15 cellular contexts compared by ENCODE assay signal in genomic region chr5:76801803-76802195, GRCh38. TPM values are rescaled to one million over a fixed set of nuclear protein-coding genes. Genes with fewer than 3 reads are reported as not detected.
DNase-seq lines count a peak whose midpoint lies in the region; FAIRE-seq and TF ChIP-seq lines count a peak whose summit lies in the region.
"Had no signal": no experiment of that assay in that cellular context is flagged by ENCODE, and none has a peak within 500 bp of the region (broad histone marks: within the 10 kb centered on the region; RNA-seq: fewer than 3 reads in every experiment).

No MANE protein-coding gene starts in this region.

- peaks cover 18% of the 10 kb centered on the region for H3K4me1 Mint-ChIP-seq in Caco-2 (ENCODE audit: low read depth, unreplicated experiment)
- peaks cover 36% of the 10 kb centered on the region for H3K4me1 Mint-ChIP-seq in astrocyte (ENCODE audit: low read depth, unreplicated experiment)

- no peaks in the 10 kb centered on the region for H3K9me1 ChIP-seq in keratinocyte (ENCODE audit: control insufficient read depth, extremely low read depth, insufficient read depth, low read length)

- intact Hi-C loops in Caco-2 (cut with micrococcal nuclease; ENCODE audit: unreplicated experiment): no loop called here

- no peak for FAIRE-seq in astrocyte (lab: Jason Lieb, UNC)
- FAIRE-seq in keratinocyte (lab: Jason Lieb, UNC): no peak
- FAIRE-seq in RCC 7860 (lab: Jason Lieb, UNC): no peak

- H3K27ac ChIP-seq in astrocyte (ENCODE audit: low read depth, low read length): peak overlapping the region; percentile 82
- no peak overlapping the region for H3K27ac ChIP-seq in keratinocyte (ENCODE audit: control insufficient read depth, insufficient read depth, low read length)
- H3K27ac ChIP-seq: SJCRH30 had no signal

- no peak overlapping the region for H3K4me3 Mint-ChIP-seq in Caco-2 (ENCODE audit: unreplicated experiment)
- peak overlapping the region; percentile 48 for H3K4me3 Mint-ChIP-seq in astrocyte (ENCODE audit: unreplicated experiment)
- H3K4me3 Mint-ChIP-seq: CD8-positive, alpha-beta T cell had no signal

- H3K27me3 Mint-ChIP-seq in Caco-2 (ENCODE audit: insufficient read depth, unreplicated experiment): no peaks in the 10 kb centered on the region
- H3K27me3 Mint-ChIP-seq in astrocyte (ENCODE audit: low read depth, unreplicated experiment): no peaks in the 10 kb centered on the region

- POLR2A ChIA-PET in Caco-2 (lab: Charles Lee): no interaction called here

- H4K20me1 ChIP-seq in astrocyte (ENCODE audit: insufficient read depth, low read length) (no peaks in the 10 kb centered on the region), keratinocyte (ENCODE audit: control insufficient read depth, extremely low read depth, insufficient read depth, low read length) (no peaks in the 10 kb centered on the region)

- TF ChIP-seq CTCF in Caco-2 (IDR thresholded peaks at IDR 0.05; ENCODE audit: insufficient read depth in 1 of 2, low read depth in 1 of 2, low read length in 1 of 2, severe bottlenecking in 1 of 2, unreplicated experiment in 1 of 2) (no peak), astrocyte (IDR thresholded peaks at IDR 0.05; ENCODE audit: insufficient read depth, low read depth, low read length) (no peak), keratinocyte (optimal IDR thresholded peaks at IDR 0.05 in 1 of 3, IDR thresholded peaks at IDR 0.05 in 1 of 3, conservative IDR thresholded peaks at IDR 0.05 in 1 of 3; ENCODE audit: extremely low read depth in 1 of 3, insufficient read depth in 2 of 3, low read length in 3 of 3) (no peak)

- H3K9me3 ChIP-seq in Caco-2 (no peaks in the 10 kb centered on the region), astrocyte (ENCODE audit: insufficient read depth, low read depth, low read length) (no peaks in the 10 kb centered on the region), keratinocyte (ENCODE audit: control insufficient read depth, low read depth, low read length) (no peaks in the 10 kb centered on the region)
- H3K9me3 ChIP-seq: SJCRH30 had no signal

- dilution Hi-C loops in keratinocyte (cut with MboI; ENCODE audit: extremely low pct_ligation_motif_present, low sequenced_read_pairs): no loop called here

- H3K79me2 ChIP-seq in astrocyte (ENCODE audit: insufficient read depth, low read length) (no peaks in the 10 kb centered on the region), keratinocyte (ENCODE audit: control insufficient read depth, insufficient read depth, low read length) (no peaks in the 10 kb centered on the region)

- no peaks in the 10 kb centered on the region for H3K9me3 Mint-ChIP-seq in Caco-2 (ENCODE audit: unreplicated experiment)
- H3K9me3 Mint-ChIP-seq in astrocyte (ENCODE audit: unreplicated experiment): peaks cover 3% of the 10 kb centered on the region
- H3K9me3 Mint-ChIP-seq: CD8-positive, alpha-beta T cell had no signal

- H3K27me3 ChIP-seq in Caco-2 (replicated peaks; ENCODE audit: control insufficient read depth, insufficient read depth, low read length): no peaks in the 10 kb centered on the region
- H3K27me3 ChIP-seq in H7 (ENCODE audit: control insufficient read depth, insufficient read depth, low read length): no peaks in the 10 kb centered on the region
- no peaks in the 10 kb centered on the region for H3K27me3 ChIP-seq in astrocyte (ENCODE audit: insufficient read depth, low read length)
- H3K27me3 ChIP-seq in keratinocyte (ENCODE audit: control insufficient read depth, extremely low read depth, insufficient read depth, low read length): no peaks in the 10 kb centered on the region
- H3K27me3 ChIP-seq: SJCRH30 had no signal

- H3K4me3 ChIP-seq in Caco-2 (ENCODE audit: low read depth, low read length): no peak overlapping the region
- H3K4me3 ChIP-seq in H7 (ENCODE audit: insufficient read depth, low read depth, low read length): no peak overlapping the region
- H3K4me3 ChIP-seq in astrocyte (ENCODE audit: insufficient read depth, low read depth, low read length): no peak overlapping the region
- H3K4me3 ChIP-seq in keratinocyte (ENCODE audit: control insufficient read depth in 2 of 3, extremely low read depth in 1 of 3, insufficient read depth in 2 of 3, low read depth in 1 of 3, low read length in 3 of 3): no peak overlapping the region
- H3K4me3 ChIP-seq: SJCRH30 had no signal

- peaks cover 40% of the 10 kb centered on the region for H3K4me1 ChIP-seq in Caco-2
- peaks cover 41% of the 10 kb centered on the region for H3K4me1 ChIP-seq in astrocyte (ENCODE audit: insufficient read depth, low read length)
- peaks cover 37% of the 10 kb centered on the region for H3K4me1 ChIP-seq in keratinocyte (ENCODE audit: control insufficient read depth, extremely low read depth, insufficient read depth, low read length)

- H3K4me2 ChIP-seq in astrocyte (ENCODE audit: low read length) (peak overlapping the region; percentile 66), keratinocyte (ENCODE audit: control insufficient read depth, extremely low read depth, insufficient read depth, low read depth, low read length) (peak overlapping the region; percentile 9)

- CTCF ChIA-PET in Caco-2 (lab: Charles Lee): no interaction called here

- no peak for DNase-seq in Caco-2
- DNase-seq in H7: peak; percentile 26
- no peak for DNase-seq in astrocyte (ENCODE audit: low read depth)
- DNase-seq in keratinocyte (ENCODE audit: low read depth, low spot score): no peak
- DNase-seq in RCC 7860 (ENCODE audit: low spot score): no peak
- no peak for DNase-seq in SIG-M5 treated with dmso at 0.1 percent for 504 hours (lab: John Stamatoyannopoulos, UW; ENCODE audit: unreplicated experiment)
- DNase-seq in NCI-H2029 (lab: John Stamatoyannopoulos, UW): no peak
- DNase-seq in NCI-H526 (lab: John Stamatoyannopoulos, UW): no peak
- DNase-seq: CD8-positive, alpha-beta T cell; NCI-H1417; NCI-H2081; SJCRH30 had no signal

- H3K36me3 ChIP-seq in Caco-2 (ENCODE audit: control insufficient read depth, insufficient read depth, low read length): no peaks in the 10 kb centered on the region
- H3K36me3 ChIP-seq in H7 (replicated peaks; ENCODE audit: control insufficient read depth, insufficient read depth, low read length): no peaks in the 10 kb centered on the region
- no peaks in the 10 kb centered on the region for H3K36me3 ChIP-seq in astrocyte (ENCODE audit: insufficient read depth, low read length)
- H3K36me3 ChIP-seq in keratinocyte (ENCODE audit: control insufficient read depth in 2 of 2, extremely low read depth in 1 of 2, insufficient read depth in 2 of 2, low read length in 2 of 2): no peaks in the 10 kb centered on the region
- H3K36me3 ChIP-seq: SJCRH30 had no signal

- H3K27ac Mint-ChIP-seq in Caco-2 (ENCODE audit: unreplicated experiment) (peak overlapping the region; percentile 61), astrocyte (ENCODE audit: unreplicated experiment) (peak overlapping the region; percentile 71)
- H3K27ac Mint-ChIP-seq: CD8-positive, alpha-beta T cell had no signal

- peaks cover 17% of the 10 kb centered on the region for H3K36me3 Mint-ChIP-seq in Caco-2 (ENCODE audit: insufficient read depth, unreplicated experiment)
- no peaks in the 10 kb centered on the region for H3K36me3 Mint-ChIP-seq in astrocyte (ENCODE audit: low read depth, unreplicated experiment)
- H3K36me3 Mint-ChIP-seq: CD8-positive, alpha-beta T cell had no signal

- no peak overlapping the region for H2AFZ ChIP-seq in astrocyte (ENCODE audit: low read depth, low read length)
- H2AFZ ChIP-seq in keratinocyte (ENCODE audit: control insufficient read depth, low read length): no peak overlapping the region

- no TSS peak for BruUV-seq in Caco-2 (replicated peaks; lab: Mats Ljungman, UMichigan)

- H3K9ac ChIP-seq in astrocyte (ENCODE audit: low read length): peak overlapping the region; percentile 61
- H3K9ac ChIP-seq in keratinocyte (ENCODE audit: control insufficient read depth, extremely low read depth, insufficient read depth, low read length): no peak overlapping the region

RNA-seq across cellular contexts. Expression of gene F2RL1, which starts 17.0 kb away (rescaled TPM):
- total RNA-seq in Caco-2 (2022): 50.0 and 51.8 TPM in 2 replicates
- total RNA-seq in H7 (2014; rRNA removed; shearing (Covaris generic)): 40.7 and 56.0 TPM in 2 replicates
- total RNA-seq in astrocyte: 140 and 164 TPM in 2 replicates
- polyA plus RNA-seq in keratinocyte: 131 to 197 TPM (median 182 TPM) in 3 replicates
- 54.0 TPM for polyA plus RNA-seq in keratinocyte (2011; ENCODE audit: low read depth)
- polyA plus RNA-seq in keratinocyte (2011; cell fraction: cytosol; rRNA removed): 32.6 and 69.3 TPM in 2 replicates
- polyA plus RNA-seq in keratinocyte (2011; cell fraction: nucleus; rRNA removed): 196 and 224 TPM in 2 replicates
- 66.0 and 89.2 TPM in 2 replicates for polyA plus RNA-seq in keratinocyte (2012; ENCODE audit: low replicate concordance)
- 109 to 247 TPM (median 242 TPM) in 3 replicates for polyA minus RNA-seq in keratinocyte
- polyA minus RNA-seq in keratinocyte (2011; cell fraction: cytosol; rRNA and poly(A)+ RNA removed): 53.7 TPM
- 156 and 362 TPM in 2 replicates for polyA minus RNA-seq in keratinocyte (2011; cell fraction: nucleus; rRNA and poly(A)+ RNA removed)

RNA-seq across cellular contexts. Expression of gene S100Z, which starts 48.0 kb away (rescaled TPM):
- total RNA-seq in Caco-2 (2022) (0.66 TPM in 1 of 2 replicates, not detected in the other), astrocyte (not detected in 2 replicates)
- 1.1 and 1.6 TPM in 2 replicates for total RNA-seq in H7 (2014; rRNA removed; shearing (Covaris generic))
- polyA plus RNA-seq in keratinocyte: not detected in 3 replicates
- polyA plus RNA-seq in keratinocyte (2011; ENCODE audit: low read depth): not detected
- not detected in 2 replicates for polyA plus RNA-seq in keratinocyte (2011; cell fraction: cytosol; rRNA removed)
- not detected in 2 replicates for polyA plus RNA-seq in keratinocyte (2011; cell fraction: nucleus; rRNA removed)
- not detected in 2 replicates for polyA plus RNA-seq in keratinocyte (2012; ENCODE audit: low replicate concordance)
- polyA minus RNA-seq in keratinocyte: not detected in 3 replicates
- not detected for polyA minus RNA-seq in keratinocyte (2011; cell fraction: cytosol; rRNA and poly(A)+ RNA removed)
- polyA minus RNA-seq in keratinocyte (2011; cell fraction: nucleus; rRNA and poly(A)+ RNA removed): not detected in 2 replicates
- total RNA-seq: CD8-positive, alpha-beta T cell; LHCN-M2; SJCRH30 had no signal
- polyA plus RNA-seq: AG04450, BJ had no signal
